ENCODE assay signal across 2 cellular contexts in the genomic region with DNA sequence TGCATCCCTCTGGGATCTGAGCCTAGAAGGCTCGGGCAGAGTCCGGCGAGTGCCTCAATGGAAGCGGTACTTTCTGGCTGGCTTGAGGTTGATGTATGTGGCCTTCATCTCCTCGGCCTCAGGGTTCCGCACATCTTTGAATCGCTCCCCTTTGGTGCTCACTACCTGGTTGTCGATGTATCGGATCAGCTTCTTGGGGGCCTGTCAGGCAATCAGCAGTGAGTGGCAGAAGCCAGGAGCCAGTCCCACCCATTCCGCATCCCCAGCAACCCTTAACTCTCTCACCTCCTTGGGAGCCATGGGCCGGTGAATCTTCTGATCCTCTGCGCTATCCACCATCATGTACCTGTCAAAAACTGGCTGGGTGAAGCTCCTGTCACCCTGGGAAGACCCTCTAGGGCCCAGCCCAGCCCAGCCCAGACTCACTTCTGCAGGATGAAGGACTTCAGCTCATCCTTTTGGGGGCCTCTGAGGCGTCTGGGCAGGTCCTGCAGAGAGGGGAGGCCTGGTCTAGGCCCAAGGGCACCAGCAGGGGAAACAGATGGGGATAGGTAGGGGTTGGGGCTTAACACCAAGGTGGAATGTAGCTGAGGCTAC.
TF ChIP-seq lines count a peak whose summit lies in the region.

No MANE protein-coding gene starts in this region.

TF ChIP-seq in HCT116, 20 proteins besides CTCF, POLR2A, EP300 and RAD21:
- TF ChIP-seq JUND (IDR thresholded peaks at IDR 0.05) (no peak), ZNF274 (IDR thresholded peaks at IDR 0.05; ENCODE audit: low read depth, low read length) (no peak), EZH2phosphoT487 (IDR thresholded peaks at IDR 0.05; ENCODE audit: borderline replicate concordance) (no peak), ELF1 (IDR thresholded peaks at IDR 0.05; ENCODE audit: borderline replicate concordance, low read depth) (no peak), POLR2AphosphoS5 (IDR thresholded peaks at IDR 0.05; ENCODE audit: low read depth, low read length) (no peak), CEBPB (IDR thresholded peaks at IDR 0.05; ENCODE audit: low read depth) (no peak), SIN3A (IDR thresholded peaks at IDR 0.05; ENCODE audit: low read depth) (no peak), CBX3 (IDR thresholded peaks at IDR 0.05; ENCODE audit: low read depth) (no peak), TCF7L2 (IDR thresholded peaks at IDR 0.05; ENCODE audit: borderline replicate concordance, extremely low read depth, insufficient read depth, insufficient read length) (no peak), EZH2 (IDR thresholded peaks at IDR 0.05) (no peak), EGR1 (IDR thresholded peaks at IDR 0.05; ENCODE audit: low read depth) (no peak), SP1 (IDR thresholded peaks at IDR 0.05; ENCODE audit: low read depth) (no peak), FOSL1 (IDR thresholded peaks at IDR 0.05; ENCODE audit: low read depth) (no peak)
- TF ChIP-seq, protein P1, sequence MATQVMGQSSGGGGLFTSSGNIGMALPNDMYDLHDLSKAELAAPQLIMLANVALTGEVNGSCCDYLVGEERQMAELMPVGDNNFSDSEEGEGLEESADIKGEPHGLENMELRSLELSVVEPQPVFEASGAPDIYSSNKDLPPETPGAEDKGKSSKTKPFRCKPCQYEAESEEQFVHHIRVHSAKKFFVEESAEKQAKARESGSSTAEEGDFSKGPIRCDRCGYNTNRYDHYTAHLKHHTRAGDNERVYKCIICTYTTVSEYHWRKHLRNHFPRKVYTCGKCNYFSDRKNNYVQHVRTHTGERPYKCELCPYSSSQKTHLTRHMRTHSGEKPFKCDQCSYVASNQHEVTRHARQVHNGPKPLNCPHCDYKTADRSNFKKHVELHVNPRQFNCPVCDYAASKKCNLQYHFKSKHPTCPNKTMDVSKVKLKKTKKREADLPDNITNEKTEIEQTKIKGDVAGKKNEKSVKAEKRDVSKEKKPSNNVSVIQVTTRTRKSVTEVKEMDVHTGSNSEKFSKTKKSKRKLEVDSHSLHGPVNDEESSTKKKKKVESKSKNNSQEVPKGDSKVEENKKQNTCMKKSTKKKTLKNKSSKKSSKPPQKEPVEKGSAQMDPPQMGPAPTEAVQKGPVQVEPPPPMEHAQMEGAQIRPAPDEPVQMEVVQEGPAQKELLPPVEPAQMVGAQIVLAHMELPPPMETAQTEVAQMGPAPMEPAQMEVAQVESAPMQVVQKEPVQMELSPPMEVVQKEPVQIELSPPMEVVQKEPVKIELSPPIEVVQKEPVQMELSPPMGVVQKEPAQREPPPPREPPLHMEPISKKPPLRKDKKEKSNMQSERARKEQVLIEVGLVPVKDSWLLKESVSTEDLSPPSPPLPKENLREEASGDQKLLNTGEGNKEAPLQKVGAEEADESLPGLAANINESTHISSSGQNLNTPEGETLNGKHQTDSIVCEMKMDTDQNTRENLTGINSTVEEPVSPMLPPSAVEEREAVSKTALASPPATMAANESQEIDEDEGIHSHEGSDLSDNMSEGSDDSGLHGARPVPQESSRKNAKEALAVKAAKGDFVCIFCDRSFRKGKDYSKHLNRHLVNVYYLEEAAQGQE (IDR thresholded peaks at IDR 0.05; ENCODE audit: low read depth): no peak
- TF ChIP-seq, protein P2, sequence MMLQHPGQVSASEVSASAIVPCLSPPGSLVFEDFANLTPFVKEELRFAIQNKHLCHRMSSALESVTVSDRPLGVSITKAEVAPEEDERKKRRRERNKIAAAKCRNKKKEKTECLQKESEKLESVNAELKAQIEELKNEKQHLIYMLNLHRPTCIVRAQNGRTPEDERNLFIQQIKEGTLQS (IDR thresholded peaks at IDR 0.05): no peak
- TF ChIP-seq, protein P3, sequence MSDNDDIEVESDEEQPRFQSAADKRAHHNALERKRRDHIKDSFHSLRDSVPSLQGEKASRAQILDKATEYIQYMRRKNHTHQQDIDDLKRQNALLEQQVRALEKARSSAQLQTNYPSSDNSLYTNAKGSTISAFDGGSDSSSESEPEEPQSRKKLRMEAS (IDR thresholded peaks at IDR 0.05): no peak
- TF ChIP-seq, protein P4, sequence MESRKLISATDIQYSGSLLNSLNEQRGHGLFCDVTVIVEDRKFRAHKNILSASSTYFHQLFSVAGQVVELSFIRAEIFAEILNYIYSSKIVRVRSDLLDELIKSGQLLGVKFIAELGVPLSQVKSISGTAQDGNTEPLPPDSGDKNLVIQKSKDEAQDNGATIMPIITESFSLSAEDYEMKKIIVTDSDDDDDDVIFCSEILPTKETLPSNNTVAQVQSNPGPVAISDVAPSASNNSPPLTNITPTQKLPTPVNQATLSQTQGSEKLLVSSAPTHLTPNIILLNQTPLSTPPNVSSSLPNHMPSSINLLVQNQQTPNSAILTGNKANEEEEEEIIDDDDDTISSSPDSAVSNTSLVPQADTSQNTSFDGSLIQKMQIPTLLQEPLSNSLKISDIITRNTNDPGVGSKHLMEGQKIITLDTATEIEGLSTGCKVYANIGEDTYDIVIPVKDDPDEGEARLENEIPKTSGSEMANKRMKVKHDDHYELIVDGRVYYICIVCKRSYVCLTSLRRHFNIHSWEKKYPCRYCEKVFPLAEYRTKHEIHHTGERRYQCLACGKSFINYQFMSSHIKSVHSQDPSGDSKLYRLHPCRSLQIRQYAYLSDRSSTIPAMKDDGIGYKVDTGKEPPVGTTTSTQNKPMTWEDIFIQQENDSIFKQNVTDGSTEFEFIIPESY (IDR thresholded peaks at IDR 0.05; ENCODE audit: extremely low read depth, insufficient replicate concordance, low read length): no peak

TF ChIP-seq in K562, 482 proteins besides CTCF, POLR2A, EP300 and RAD21:
- TF ChIP-seq, protein P5, sequence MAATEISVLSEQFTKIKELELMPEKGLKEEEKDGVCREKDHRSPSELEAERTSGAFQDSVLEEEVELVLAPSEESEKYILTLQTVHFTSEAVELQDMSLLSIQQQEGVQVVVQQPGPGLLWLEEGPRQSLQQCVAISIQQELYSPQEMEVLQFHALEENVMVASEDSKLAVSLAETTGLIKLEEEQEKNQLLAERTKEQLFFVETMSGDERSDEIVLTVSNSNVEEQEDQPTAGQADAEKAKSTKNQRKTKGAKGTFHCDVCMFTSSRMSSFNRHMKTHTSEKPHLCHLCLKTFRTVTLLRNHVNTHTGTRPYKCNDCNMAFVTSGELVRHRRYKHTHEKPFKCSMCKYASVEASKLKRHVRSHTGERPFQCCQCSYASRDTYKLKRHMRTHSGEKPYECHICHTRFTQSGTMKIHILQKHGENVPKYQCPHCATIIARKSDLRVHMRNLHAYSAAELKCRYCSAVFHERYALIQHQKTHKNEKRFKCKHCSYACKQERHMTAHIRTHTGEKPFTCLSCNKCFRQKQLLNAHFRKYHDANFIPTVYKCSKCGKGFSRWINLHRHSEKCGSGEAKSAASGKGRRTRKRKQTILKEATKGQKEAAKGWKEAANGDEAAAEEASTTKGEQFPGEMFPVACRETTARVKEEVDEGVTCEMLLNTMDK (IDR thresholded peaks at IDR 0.05; ENCODE audit: borderline replicate concordance, insufficient read depth, low read depth, low read length, poor library complexity, severe bottlenecking): no peak
- TF ChIP-seq YBX1 (IDR thresholded peaks at IDR 0.05) (no peak), E2F3 (CRISPR knock-in tag; IDR thresholded peaks at IDR 0.05) (no peak)
- TF ChIP-seq, protein P6, sequence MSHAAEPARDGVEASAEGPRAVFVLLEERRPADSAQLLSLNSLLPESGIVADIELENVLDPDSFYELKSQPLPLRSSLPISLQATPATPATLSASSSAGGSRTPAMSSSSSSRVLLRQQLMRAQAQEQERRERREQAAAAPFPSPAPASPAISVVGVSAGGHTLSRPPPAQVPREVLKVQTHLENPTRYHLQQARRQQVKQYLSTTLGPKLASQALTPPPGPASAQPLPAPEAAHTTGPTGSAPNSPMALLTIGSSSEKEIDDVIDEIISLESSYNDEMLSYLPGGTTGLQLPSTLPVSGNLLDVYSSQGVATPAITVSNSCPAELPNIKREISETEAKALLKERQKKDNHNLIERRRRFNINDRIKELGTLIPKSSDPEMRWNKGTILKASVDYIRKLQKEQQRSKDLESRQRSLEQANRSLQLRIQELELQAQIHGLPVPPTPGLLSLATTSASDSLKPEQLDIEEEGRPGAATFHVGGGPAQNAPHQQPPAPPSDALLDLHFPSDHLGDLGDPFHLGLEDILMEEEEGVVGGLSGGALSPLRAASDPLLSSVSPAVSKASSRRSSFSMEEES (CRISPR knock-in tag; IDR thresholded peaks at IDR 0.05): no peak
